Comparison of ENCODE assay signal across 6 cellular contexts in genomic region chr6:36723992-36724391, GRCh38. TPM values are rescaled to one million over a fixed set of nuclear protein-coding genes. Genes with fewer than 3 reads are reported as not detected.
"Had no signal": no experiment of that assay in that cellular context is flagged by ENCODE, and none has a peak within 500 bp of the region (broad histone marks: within the 10 kb centered on the region; RNA-seq: fewer than 3 reads in every experiment).

No MANE protein-coding gene starts in this region.

RNA-seq across cellular contexts. Expression of gene RAB44, which starts 26.4 kb away (rescaled TPM):
- total RNA-seq: GM23248, H4, H7, HT-29, IMR-90, K562 had no signal
- polyA plus RNA-seq: GM23248, K562 had no signal
